23 cellular contexts compared by ENCODE assay signal in genomic region chr1:25474439-25475047, GRCh38. TPM values are rescaled to one million over a fixed set of nuclear protein-coding genes. Genes with fewer than 3 reads are reported as not detected.
DNase-seq lines count a peak whose midpoint lies in the region; ATAC-seq, FAIRE-seq and TF ChIP-seq lines count a peak whose summit lies in the region.
"Had no signal": no experiment of that assay in that cellular context is flagged by ENCODE, and none has a peak within 500 bp of the region (broad histone marks: within the 10 kb centered on the region; RNA-seq: fewer than 3 reads in every experiment).

No MANE protein-coding gene starts in this region.

- peaks cover 65% of the 10 kb centered on the region for H3K4me1 Mint-ChIP-seq in activated CD4-positive, alpha-beta T cell treated with anti-CD3 and anti-CD28 coated beads for 36 hours
- H3K4me1 Mint-ChIP-seq in naive thymus-derived CD4-positive, alpha-beta T cell: peaks cover 37 to 79% (median 71%) of the 10 kb centered on the region in 7 donors
- H3K4me1 Mint-ChIP-seq: neural crest cell had no signal

- FAIRE-seq in GM12891 (lab: Jason Lieb, UNC) (peak; percentile 45), GM19239 (lab: Jason Lieb, UNC) (no peak)
- FAIRE-seq: G401.6 had no signal

- no peaks in the 10 kb centered on the region for H3K27me3 ChIP-seq in naive thymus-derived CD4-positive, alpha-beta T cell (ENCODE audit: control insufficient read depth in 2 of 2, insufficient read depth in 2 of 2, low read length in 2 of 2)
- H3K27me3 ChIP-seq in foreskin keratinocyte: no peaks in the 10 kb centered on the region
- no peaks in the 10 kb centered on the region for H3K27me3 ChIP-seq in prostate gland (replicated peaks; ENCODE audit: insufficient read depth)
- H3K27me3 ChIP-seq: SJCRH30 had no signal

- no peaks in the 10 kb centered on the region for H3K36me3 ChIP-seq in naive thymus-derived CD4-positive, alpha-beta T cell (ENCODE audit: control insufficient read depth in 2 of 3, insufficient read depth in 3 of 3, low read length in 3 of 3)
- no peaks in the 10 kb centered on the region for H3K36me3 ChIP-seq in prostate gland

- POLR2A ChIA-PET in activated CD4-positive, alpha-beta T cell treated with anti-CD3 and anti-CD28 coated beads for 36 hours (lab: Charles Lee): no interaction called here
- POLR2A ChIA-PET in naive thymus-derived CD4-positive, alpha-beta T cell (lab: Charles Lee): interaction anchor here (1.0 to 4.0 kb wide), 4 partner anchors 9 to 227 kb away, joined by 3 to 24 read pairs (median 6); partner anchors contain the start of genes MACO1 and RSRP1

- WGBS in prostate gland: 82% methylated on average over 5 of the region's 5 CpGs

- H3K9me3 ChIP-seq in naive thymus-derived CD4-positive, alpha-beta T cell (ENCODE audit: control insufficient read depth in 2 of 3, low read length in 3 of 3): no peaks in the 10 kb centered on the region
- no peaks in the 10 kb centered on the region for H3K9me3 ChIP-seq in prostate gland
- H3K9me3 ChIP-seq: SJCRH30 had no signal

- TF ChIP-seq POLR2A in GM12891 (IDR thresholded peaks at IDR 0.05; ENCODE audit: low read depth, low read length) (no peak), prostate gland (IDR thresholded peaks at IDR 0.05) (no peak)

- intact Hi-C loops in activated CD4-positive, alpha-beta T cell treated with anti-CD3 and anti-CD28 coated beads for 36 hours (cut with DNase I, micrococcal nuclease): loop anchor here in 1 of 2 experiments (5.0 kb wide), 1 partner anchor 37 kb away; no protein-coding TSS in a partner anchor
- intact Hi-C loops in naive thymus-derived CD4-positive, alpha-beta T cell (cut with micrococcal nuclease): loop anchor here in 1 of 2 donors (1.0 to 10.0 kb wide), 2 partner anchors 44 to 240 kb away; partner anchors contain the start of genes MACO1 and SYF2
- intact Hi-C loops in prostate gland (cut with DNase I): no loop called here

- DNase-seq in activated CD4-positive, alpha-beta T cell treated with anti-CD3 and anti-CD28 coated beads for 36 hours: no peak
- DNase-seq in activated CD4-positive, alpha-beta T cell treated with anti-CD3 and anti-CD28 coated beads, Interleukin-2, amount 50 U/mL, for 1 hour: no peak
- no peak for DNase-seq in GM12891 (ENCODE audit: insufficient read length, low spot score)
- no peak for DNase-seq in activated naive CD4-positive, alpha-beta T cell treated with anti-CD3 and anti-CD28 coated beads, Interleukin-2, amount 50 U/mL, for 72 hours (ENCODE audit: low spot score in 2 of 2)
- DNase-seq in naive thymus-derived CD4-positive, alpha-beta T cell: peak in 6 of 9 donors; percentile 43 to 65 (median 58)
- no peak for DNase-seq in foreskin keratinocyte
- DNase-seq in GM19239 (ENCODE audit: insufficient read length, low spot score): no peak
- no peak for DNase-seq in prostate gland (ENCODE audit: low spot score)
- DNase-seq: activated CD4-positive, alpha-beta T cell treated with anti-CD3 and anti-CD28 coated beads for 1 hour; amygdala; DMS 273 treated with DMSO at 0.1 percent for 48 hours; effector memory CD4-positive, alpha-beta T cell; mesendoderm; NCI-H1417; NCI-H2171 treated with DMSO at 0.1 percent for 48 hours; PC-3; SJCRH30; stimulated activated CD4-positive, alpha-beta T cell treated with anti-CD3 and anti-CD28 coated beads, Interleukin-4, amount 100 ng/mL, for 24 hours; T1000 had no signal

- ATAC-seq in activated CD4-positive, alpha-beta T cell treated with anti-CD3 and anti-CD28 coated beads for 36 hours: no peak
- ATAC-seq in activated naive CD4-positive, alpha-beta T cell treated with anti-CD3 and anti-CD28 coated beads, Interleukin-2, amount 50 U/mL, for 72 hours: no peak
- ATAC-seq in naive thymus-derived CD4-positive, alpha-beta T cell: peak; percentile 70
- ATAC-seq in foreskin keratinocyte: no peak
- ATAC-seq: PC-3 had no signal

- no peak overlapping the region for H3K4me3 Mint-ChIP-seq in activated CD4-positive, alpha-beta T cell treated with anti-CD3 and anti-CD28 coated beads for 36 hours
- H3K4me3 Mint-ChIP-seq in naive thymus-derived CD4-positive, alpha-beta T cell: peak overlapping the region; percentile 73 to 87 (median 81)
- H3K4me3 Mint-ChIP-seq: neural crest cell had no signal

- H3K4me1 ChIP-seq in naive thymus-derived CD4-positive, alpha-beta T cell (ENCODE audit: control insufficient read depth in 2 of 2, insufficient read depth in 2 of 2, low read length in 2 of 2): peaks cover 9 to 44% of the 10 kb centered on the region in 2 donors
- peaks cover 31% of the 10 kb centered on the region for H3K4me1 ChIP-seq in foreskin keratinocyte
- H3K4me1 ChIP-seq in prostate gland (replicated peaks): peaks cover 6% of the 10 kb centered on the region
- H3K4me1 ChIP-seq: SJCRH30 had no signal

- peaks cover 5% of the 10 kb centered on the region for H3K36me3 Mint-ChIP-seq in activated CD4-positive, alpha-beta T cell treated with anti-CD3 and anti-CD28 coated beads for 36 hours (ENCODE audit: low read depth)
- H3K36me3 Mint-ChIP-seq in activated naive CD4-positive, alpha-beta T cell treated with anti-CD3 and anti-CD28 coated beads, Interleukin-2, amount 50 U/mL, for 72 hours: peaks cover 0 to 14% of the 10 kb centered on the region in 2 donors
- H3K36me3 Mint-ChIP-seq in naive thymus-derived CD4-positive, alpha-beta T cell: peaks cover 0 to 14% (median 13%) of the 10 kb centered on the region in 5 donors

- peak overlapping the region; percentile 29 for H3K4me3 ChIP-seq in naive thymus-derived CD4-positive, alpha-beta T cell (ENCODE audit: low read length)
- H3K4me3 ChIP-seq in prostate gland: no peak overlapping the region
- H3K4me3 ChIP-seq: SJCRH30, smooth muscle cell had no signal

- no peaks in the 10 kb centered on the region for H3K27me3 Mint-ChIP-seq in activated CD4-positive, alpha-beta T cell treated with anti-CD3 and anti-CD28 coated beads for 36 hours
- no peaks in the 10 kb centered on the region for H3K27me3 Mint-ChIP-seq in naive thymus-derived CD4-positive, alpha-beta T cell

- TF ChIP-seq CTCF in foreskin keratinocyte (conservative IDR thresholded peaks at IDR 0.05) (no peak), prostate gland (IDR thresholded peaks at IDR 0.05) (no peak)

- H3K27ac ChIP-seq in naive thymus-derived CD4-positive, alpha-beta T cell (ENCODE audit: low read depth, low read length): peak overlapping the region; percentile 66
- H3K27ac ChIP-seq in foreskin keratinocyte (no peak overlapping the region), prostate gland (no peak overlapping the region)
- H3K27ac ChIP-seq: SJCRH30 had no signal

- H3K9me3 Mint-ChIP-seq in activated CD4-positive, alpha-beta T cell treated with anti-CD3 and anti-CD28 coated beads for 36 hours (ENCODE audit: low read depth): no peaks in the 10 kb centered on the region
- no peaks in the 10 kb centered on the region for H3K9me3 Mint-ChIP-seq in activated naive CD4-positive, alpha-beta T cell treated with anti-CD3 and anti-CD28 coated beads, Interleukin-2, amount 50 U/mL, for 72 hours
- H3K9me3 Mint-ChIP-seq in naive thymus-derived CD4-positive, alpha-beta T cell: no peaks in the 10 kb centered on the region
- H3K9me3 Mint-ChIP-seq: neural crest cell had no signal

- CTCF ChIA-PET in activated CD4-positive, alpha-beta T cell treated with anti-CD3 and anti-CD28 coated beads for 36 hours (lab: Charles Lee): no interaction called here
- CTCF ChIA-PET in naive thymus-derived CD4-positive, alpha-beta T cell (lab: Charles Lee): interaction anchor here (0.7 to 4.9 kb wide), 3 partner anchors 13 to 43 kb away, joined by 4 to 23 read pairs (median 5); no protein-coding TSS in a partner anchor

- peak overlapping the region; percentile 79 for H3K27ac Mint-ChIP-seq in activated CD4-positive, alpha-beta T cell treated with anti-CD3 and anti-CD28 coated beads for 36 hours
- H3K27ac Mint-ChIP-seq in activated naive CD4-positive, alpha-beta T cell treated with anti-CD3 and anti-CD28 coated beads, Interleukin-2, amount 50 U/mL, for 72 hours: peak overlapping the region; percentile 68 to 86
- H3K27ac Mint-ChIP-seq in naive thymus-derived CD4-positive, alpha-beta T cell: peak overlapping the region; percentile 83 to 100 (median 97)

TF ChIP-seq in GM12891, 5 proteins besides CTCF, POLR2A, EP300 and RAD21:
- no peak for TF ChIP-seq SPI1 (IDR thresholded peaks at IDR 0.05; ENCODE audit: low read depth, low read length)
- TF ChIP-seq TAF1 (IDR thresholded peaks at IDR 0.05; ENCODE audit: low read depth, low read length): no peak
- TF ChIP-seq POU2F2 (IDR thresholded peaks at IDR 0.05; ENCODE audit: low read depth, low read length): no peak
- TF ChIP-seq PAX5 (IDR thresholded peaks at IDR 0.05; ENCODE audit: insufficient read depth, low read length, severe bottlenecking): no peak
- no peak for TF ChIP-seq POLR2AphosphoS5 (IDR thresholded peaks at IDR 0.05; ENCODE audit: low read depth, low read length)

RNA-seq across cellular contexts. Expression of gene MACO1, which starts 43.8 kb away (rescaled TPM):
- total RNA-seq in activated CD4-positive, alpha-beta T cell treated with anti-CD3 and anti-CD28 coated beads for 36 hours: 10 to 100 TPM; 15.7 to 18.5 TPM
- 6.4 TPM for polyA plus RNA-seq in GM12891 (2012; ENCODE audit: low read depth, missing spikeins)
- 10 to 100 TPM; 14.3 to 19.7 TPM for total RNA-seq in activated naive CD4-positive, alpha-beta T cell treated with anti-CD3 and anti-CD28 coated beads, Interleukin-2, amount 50 U/mL, for 72 hours
- total RNA-seq in naive thymus-derived CD4-positive, alpha-beta T cell: 10 to 100 TPM; 16.7 to 25.9 (median 22.0) TPM
- polyA plus RNA-seq in naive thymus-derived CD4-positive, alpha-beta T cell: 1 to 10 TPM; 8.8 to 9.8 TPM
- total RNA-seq in foreskin keratinocyte (12.6 and 15.9 TPM in 2 replicates), prostate gland (10 to 100 TPM; 25.5 to 31.0 TPM)
- polyA plus RNA-seq in foreskin keratinocyte: 7.8 and 7.9 TPM in 2 replicates

RNA-seq across cellular contexts. Expression of gene RHCE, which starts 53.9 kb away (rescaled TPM):
- total RNA-seq in activated CD4-positive, alpha-beta T cell treated with anti-CD3 and anti-CD28 coated beads for 36 hours: 1 to 10 TPM in 1 of 2 experiments, under 1 TPM in 1; 0.91 to 1.0 TPM
- 0.42 TPM for polyA plus RNA-seq in GM12891 (2012; ENCODE audit: low read depth, missing spikeins)
- total RNA-seq in activated naive CD4-positive, alpha-beta T cell treated with anti-CD3 and anti-CD28 coated beads, Interleukin-2, amount 50 U/mL, for 72 hours: under 1 TPM in 1 of 2 donors, not detected in 1; 0.64 TPM
- 1 to 10 TPM in 1 of 5 experiments, under 1 TPM in 3, not detected in 1; 0.40 to 1.3 (median 0.69) TPM for total RNA-seq in naive thymus-derived CD4-positive, alpha-beta T cell
- polyA plus RNA-seq in naive thymus-derived CD4-positive, alpha-beta T cell: 1 to 10 TPM in 1 of 2 donors, under 1 TPM in 1; 0.61 to 1.0 TPM
- total RNA-seq in foreskin keratinocyte (0.07 and 0.10 TPM in 2 replicates), prostate gland (1 to 10 TPM; 2.4 to 3.9 TPM)
- polyA plus RNA-seq in foreskin keratinocyte: 0.12 TPM in 1 of 2 replicates, not detected in the other
- total RNA-seq: A172, neural crest cell had no signal

Comparison
In these comparisons a context has a peak if more than half of its experiments do, and no peak if none do; other contexts are left out.
1. DNase-seq: peak in naive thymus-derived CD4-positive, alpha-beta T cell (6 of 9); none in activated CD4-positive, alpha-beta T cell treated with anti-CD3 and anti-CD28 coated beads for 36 hours (single experiment), activated CD4-positive, alpha-beta T cell treated with anti-CD3 and anti-CD28 coated beads, Interleukin-2, amount 50 U/mL, for 1 hour (single experiment), GM12891 (single experiment), activated naive CD4-positive, alpha-beta T cell treated with anti-CD3 and anti-CD28 coated beads, Interleukin-2, amount 50 U/mL, for 72 hours (0 of 2), foreskin keratinocyte (0 of 2), GM19239 (single experiment) and prostate gland (single experiment).
2. Peak in every context shown above with its lines, with median percentiles within 50 percentile points of each other: H3K27ac Mint-ChIP-seq.